8 cellular contexts compared by ENCODE assay signal in the genomic region with DNA sequence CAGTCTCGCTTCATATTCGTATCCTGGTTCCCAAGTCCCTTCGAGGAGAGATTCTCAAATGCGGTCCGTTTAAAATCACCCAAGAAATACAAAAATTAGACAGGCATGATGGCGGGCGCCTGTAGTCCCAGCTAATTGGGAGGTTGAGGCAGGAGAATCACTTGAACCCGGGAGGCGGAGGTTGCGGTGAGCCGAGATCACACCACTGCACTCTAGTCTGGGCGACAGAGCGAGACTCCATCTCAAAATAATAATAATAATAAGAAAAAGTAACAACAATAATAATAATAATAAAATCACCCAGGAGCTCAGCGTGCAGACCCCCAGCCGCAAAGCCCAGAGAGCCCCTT. TPM values are rescaled to one million over a fixed set of nuclear protein-coding genes. Genes with fewer than 3 reads are reported as not detected.
A peak's percentile ranks its signal among the peaks of the same experiment; 100 is the strongest.
DNase-seq lines count a peak whose midpoint lies in the region; ATAC-seq, FAIRE-seq and TF ChIP-seq lines count a peak whose summit lies in the region.
"Not testable (repeated sequence)": the region's sequence is repeated elsewhere in the genome, so short reads cannot be mapped to it uniquely, and the experiment has no call there.

No MANE protein-coding gene starts in this region.

- H3K27ac ChIP-seq in CD4-positive, alpha-beta T cell (ENCODE audit: low read depth, low read length); KMS-11; parathyroid adenoma: not testable (repeated sequence)
- 0 out of 2 replicates have a peak overlapping the region, but pooled peaks have one; percentile 17 for H3K27ac ChIP-seq in GM12878 (ENCODE audit: control insufficient read depth, insufficient read depth)
- peak overlapping the region; percentile 54 for H3K27ac ChIP-seq in fibroblast of lung (ENCODE audit: insufficient read depth, low read length)
- H3K27ac ChIP-seq in lower lobe of right lung = peak overlapping the region; percentile 76
- H3K27ac ChIP-seq in tibial nerve = peak overlapping the region in 3 of 4 donors; percentile 78 to 83 (median 82)

- not testable (repeated sequence) for DNase-seq in CD4-positive, alpha-beta T cell; GM12878 (ENCODE audit: low read depth, low spot score); fibroblast of lung (ENCODE audit: low read depth in 2 of 2); lower lobe of right lung; tibial nerve (ENCODE audit: low spot score in 2 of 2)

- RAD21 ChIA-PET in GM12878 (lab: Charles Lee; ENCODE audit: unreplicated experiment) = interaction anchor here (0.6 to 1.8 kb wide), 2 partner anchors 21 to 44 kb away, joined by 3 to 5 read pairs; no protein-coding TSS in a partner anchor

- 62% methylated on average over 15 of the region's 15 CpGs for WGBS in GM12878 (ENCODE audit: insufficient coverage, insufficient replicate concordance, low lambda C conversion rate, missing lambda C conversion rate)
- 62 to 74% methylated on average over 15 of the region's 15 CpGs for WGBS in tibial nerve, 2 donors

- CTCF ChIA-PET in CD4-positive, alpha-beta T cell (lab: Charles Lee) = interaction anchor here (1.2 to 1.5 kb wide), 2 partner anchors 22 to 29 kb away, joined by 4 read pairs; no protein-coding TSS in a partner anchor
- CTCF ChIA-PET in GM12878 (lab: Yijun Ruan, JAX) = interaction anchor here (0.6 to 1.4 kb wide), 2 partner anchors 28 to 705 kb away, joined by 4 to 5 read pairs; no protein-coding TSS in a partner anchor

- peak overlapping the region; percentile 28 for H3K4me2 ChIP-seq in KMS-11
- peak overlapping the region; percentile 86 for H3K4me2 ChIP-seq in GM12878 (ENCODE audit: control insufficient read depth, insufficient read depth)
- peak overlapping the region; percentile 78 for H3K4me2 ChIP-seq in fibroblast of lung (ENCODE audit: extremely low read depth, insufficient read depth, low read length)
- peak overlapping the region; percentile 72 for H3K4me2 ChIP-seq in parathyroid adenoma (ENCODE audit: low read length)

- peaks cover 13% of the 10 kb centered on the region for H3K27me3 Mint-ChIP-seq in CD4-positive, alpha-beta T cell

- TF ChIP-seq RAD21 in GM12878 (IDR thresholded peaks at IDR 0.05; ENCODE audit: insufficient read depth, low read depth, low read length) = not testable (repeated sequence)

- not testable (repeated sequence) for TF ChIP-seq CTCF in CD4-positive, alpha-beta T cell (IDR thresholded peaks at IDR 0.05); KMS-11 (conservative IDR thresholded peaks at IDR 0.05; ENCODE audit: low read depth, low read length); WI38 (IDR thresholded peaks at IDR 0.05; ENCODE audit: low read depth, low read length); GM12878 (IDR thresholded peaks at IDR 0.05 in 2 of 3, conservative IDR thresholded peaks at IDR 0.05 in 1 of 3; ENCODE audit: control insufficient read depth in 2 of 3, extremely low read depth in 1 of 3, insufficient read depth in 1 of 3, low read depth in 3 of 3, low read length in 3 of 3); fibroblast of lung (conservative IDR thresholded peaks at IDR 0.05 in 1 of 2, IDR thresholded peaks at IDR 0.05 in 1 of 2; ENCODE audit: low read depth in 1 of 2, low read length in 2 of 2); lower lobe of right lung (IDR thresholded peaks at IDR 0.05); parathyroid adenoma (IDR thresholded peaks at IDR 0.05); tibial nerve (IDR thresholded peaks at IDR 0.05)

- H3K9me3 Mint-ChIP-seq in CD4-positive, alpha-beta T cell = not testable (repeated sequence)

- not testable (repeated sequence) for TF ChIP-seq POLR2A in GM12878 (IDR thresholded peaks at IDR 0.05; ENCODE audit: low read depth, low read length); tibial nerve (IDR thresholded peaks at IDR 0.05)

- peaks cover 43% of the 10 kb centered on the region for H3K4me1 Mint-ChIP-seq in CD4-positive, alpha-beta T cell (ENCODE audit: low read depth)

- FAIRE-seq in GM12878 (lab: Jason Lieb, UNC) = not testable (repeated sequence)

- peak overlapping the region; percentile 66 for H2AFZ ChIP-seq in KMS-11 (ENCODE audit: low read depth)
- H2AFZ ChIP-seq in GM12878 (ENCODE audit: control insufficient read depth, low read depth, low read length) = peak overlapping the region; percentile 86
- H2AFZ ChIP-seq in fibroblast of lung (ENCODE audit: low read length) = peak overlapping the region; percentile 91
- H2AFZ ChIP-seq in parathyroid adenoma = peak overlapping the region; percentile 100

- H3K4me3 ChIP-seq in KMS-11 (IDR thresholded peaks at IDR 0.05; ENCODE audit: insufficient read depth, low read depth, low read length) = not testable (repeated sequence)
- peak overlapping the region; percentile 80 for H3K4me3 ChIP-seq in WI38 (ENCODE audit: low read depth, low read length)
- H3K4me3 ChIP-seq in GM12878 = peak overlapping the region; percentile 81; the same call in 1 of the 2 replicates
- peak overlapping the region in 3 of 4 experiments; percentile 33 to 80 (median 78) for H3K4me3 ChIP-seq in fibroblast of lung (replicated peaks in 1 of 4; ENCODE audit: control extremely low read depth in 1 of 4, insufficient read depth in 1 of 4, low read depth in 3 of 4, low read length in 4 of 4)
- peak overlapping the region; percentile 81 for H3K4me3 ChIP-seq in lower lobe of right lung
- H3K4me3 ChIP-seq in parathyroid adenoma (ENCODE audit: low read depth, low read length) = peak overlapping the region; percentile 37
- peak overlapping the region; percentile 35 to 84 (median 58) for H3K4me3 ChIP-seq in tibial nerve

- peaks cover 19% of the 10 kb centered on the region for H3K36me3 Mint-ChIP-seq in CD4-positive, alpha-beta T cell (ENCODE audit: low read depth)

- not testable (repeated sequence) for TF ChIP-seq EP300 in GM12878 (IDR thresholded peaks at IDR 0.05; ENCODE audit: borderline replicate concordance in 1 of 2, control insufficient read depth in 1 of 2, low read depth in 2 of 2, low read length in 2 of 2); tibial nerve (IDR thresholded peaks at IDR 0.05)

- ATAC-seq in CD4-positive, alpha-beta T cell (ENCODE audit: poor library complexity); GM12878; lower lobe of right lung: not testable (repeated sequence)

- intact Hi-C loops in CD4-positive, alpha-beta T cell (cut with DNase I, micrococcal nuclease) = loop anchor here in 1 of 2 experiments (2.0 kb wide), 1 partner anchor 30 kb away; no protein-coding TSS in a partner anchor
- intact Hi-C loops in GM12878 (cut with micrococcal nuclease; ENCODE audit: unreplicated experiment); lower lobe of right lung (cut with DNase I): not testable (repeated sequence)

- in situ Hi-C loops in GM12878 (cut with MboI) = not testable (repeated sequence)

- POLR2A ChIA-PET in CD4-positive, alpha-beta T cell (lab: Charles Lee) = interaction anchor here (0.8 to 3.0 kb wide), 7 partner anchors 9 to 236 kb away, joined by 3 to 45 read pairs (median 6); partner anchors contain the start of genes CDH15, GALNS and TRAPPC2L
- POLR2A ChIA-PET in GM12878 (lab: Charles Lee) = interaction anchor here (0.5 to 2.1 kb wide), 3 partner anchors 32 to 229 kb away, joined by 4 to 7 read pairs (median 6); no protein-coding TSS in a partner anchor

- H3K79me2 ChIP-seq in KMS-11 (ENCODE audit: insufficient read depth, low read depth) (peaks cover 11% of the 10 kb centered on the region), GM12878 (ENCODE audit: control insufficient read depth, insufficient read depth, low read length) (peaks cover 39% of the 10 kb centered on the region), fibroblast of lung (ENCODE audit: control insufficient read depth, insufficient read depth, low read length) (peaks cover 30% of the 10 kb centered on the region), parathyroid adenoma (peaks cover 28% of the 10 kb centered on the region)

- 0 out of 2 replicates have a peak overlapping the region, but pooled peaks have one; percentile 73 for H3K9ac ChIP-seq in KMS-11
- peak overlapping the region; percentile 82; the same call in 1 of the 2 replicates for H3K9ac ChIP-seq in GM12878 (ENCODE audit: control insufficient read depth, insufficient read depth, low read length)
- H3K9ac ChIP-seq in fibroblast of lung (ENCODE audit: insufficient read depth, low read length) = peak overlapping the region; percentile 75
- H3K9ac ChIP-seq in parathyroid adenoma = not testable (repeated sequence)

- not testable (repeated sequence) for H3K36me3 ChIP-seq in KMS-11 (ENCODE audit: insufficient read depth); GM12878 (ENCODE audit: control insufficient read depth in 2 of 2, insufficient read depth in 2 of 2, low read length in 1 of 2); fibroblast of lung (ENCODE audit: control insufficient read depth, insufficient read depth, low read length); lower lobe of right lung; parathyroid adenoma (ENCODE audit: control insufficient read depth, insufficient read depth, low read length)
- H3K36me3 ChIP-seq in tibial nerve = peaks cover 0 to 10% (median 0%) of the 10 kb centered on the region in 3 donors

- H3K4me1 ChIP-seq in KMS-11 (ENCODE audit: low read depth, poor library complexity, severe bottlenecking) = peaks cover 11% of the 10 kb centered on the region
- peaks cover 27% of the 10 kb centered on the region for H3K4me1 ChIP-seq in GM12878 (ENCODE audit: control insufficient read depth, insufficient read depth, low read length)
- not testable (repeated sequence) for H3K4me1 ChIP-seq in fibroblast of lung (ENCODE audit: control insufficient read depth, extremely low read depth, insufficient read depth, low read length); parathyroid adenoma
- peaks cover 26% of the 10 kb centered on the region for H3K4me1 ChIP-seq in lower lobe of right lung
- H3K4me1 ChIP-seq in tibial nerve = peaks cover 0 to 47% (median 25%) of the 10 kb centered on the region in 4 donors

- not testable (repeated sequence) for H3K9me3 ChIP-seq in CD4-positive, alpha-beta T cell (ENCODE audit: control insufficient read depth, low read length); GM12878 (replicated peaks; ENCODE audit: control insufficient read depth, insufficient read depth, low read length); fibroblast of lung (ENCODE audit: control insufficient read depth, insufficient read depth, low read depth, low read length); lower lobe of right lung; parathyroid adenoma (ENCODE audit: control insufficient read depth, low read length); tibial nerve

- SMC1A ChIA-PET in GM12878 (lab: Charles Lee; ENCODE audit: uncharacterized antibody, unreplicated experiment) = not testable (repeated sequence)

- peaks cover 16% of the 10 kb centered on the region for H3K27me3 ChIP-seq in CD4-positive, alpha-beta T cell (ENCODE audit: control insufficient read depth, insufficient read depth, low read length)
- H3K27me3 ChIP-seq in KMS-11 (ENCODE audit: insufficient read depth, low read depth) (peaks cover 47% of the 10 kb centered on the region), fibroblast of lung (ENCODE audit: control insufficient read depth, insufficient read depth, low read length) (peaks cover 12% of the 10 kb centered on the region), lower lobe of right lung (ENCODE audit: low read depth) (peaks cover 11% of the 10 kb centered on the region), tibial nerve (peaks cover 0 to 24% of the 10 kb centered on the region in 2 donors)
- not testable (repeated sequence) for H3K27me3 ChIP-seq in GM12878 (replicated peaks in 1 of 2; ENCODE audit: control insufficient read depth in 2 of 2, insufficient read depth in 2 of 2, low read length in 1 of 2); parathyroid adenoma (ENCODE audit: control insufficient read depth, insufficient read depth, low read length)

- TSS peak; percentile 75 for BruUV-seq in GM12878 (replicated peaks; lab: Mats Ljungman, UMichigan)

- not testable (repeated sequence) for H4K20me1 ChIP-seq in KMS-11 (ENCODE audit: insufficient read depth); GM12878 (ENCODE audit: control insufficient read depth, insufficient read depth); fibroblast of lung (ENCODE audit: control insufficient read depth, extremely low read depth, insufficient read depth, low read length)

- H3K27ac Mint-ChIP-seq in CD4-positive, alpha-beta T cell = peak overlapping the region; percentile 99

- peak overlapping the region; percentile 76 for H3K4me3 Mint-ChIP-seq in CD4-positive, alpha-beta T cell

RNA-seq across cellular contexts. Expression of gene ACSF3, which starts 0.4 kb away (rescaled TPM):
- total RNA-seq in CD4-positive, alpha-beta T cell = 10 to 100 TPM; 44.7 to 49.5 TPM
- 60.4 and 72.7 TPM in 2 replicates for total RNA-seq in GM12878 (2013; cell fraction: nucleolus; rRNA removed)
- 30.9 and 32.8 TPM in 2 replicates for total RNA-seq in GM12878 (2014; rRNA removed)
- total RNA-seq in GM12878 (2014; rRNA removed; fragmentation: Illumina TruSeq; extraction: Trizol) = 18.5 and 20.7 TPM in 2 replicates
- total RNA-seq in GM12878 (2021) = 36.1 and 43.8 TPM in 2 replicates
- 7.5 TPM for polyA plus RNA-seq in GM12878 (2011; ENCODE audit: low read depth)
- polyA plus RNA-seq in GM12878 (2011; rRNA removed) = 15.1 and 17.8 TPM in 2 replicates
- polyA plus RNA-seq in GM12878 (2011; cell fraction: cytosol; rRNA removed) = 18.1 and 23.3 TPM in 2 replicates
- polyA plus RNA-seq in GM12878 (2011; cell fraction: nucleus; rRNA removed) = 28.8 and 39.9 TPM in 2 replicates
- 23.9 and 24.2 TPM in 2 replicates for polyA plus RNA-seq in GM12878 (2012)
- 15.6 and 16.9 TPM in 2 replicates for polyA plus RNA-seq in GM12878 (2014; fragmentation: Illumina TruSeq; extraction: Trizol)
- polyA plus RNA-seq in GM12878 (2014; fragmentation: Nextera tagmentation; extraction: Ambion mirVana) = 1 to 10 TPM; 1.0 to 3.5 TPM
- 36.8 and 39.3 TPM in 2 replicates for polyA plus RNA-seq in GM12878 (2014; rRNA removed)
- polyA plus RNA-seq in GM12878 (2016; fragmentation: Nextera tagmentation; extraction: Ambion mirVana) = 10 to 100 TPM; 35.0 to 44.4 TPM
- polyA minus RNA-seq in GM12878 (2011; rRNA and poly(A)+ RNA removed) = 16.5 and 25.4 TPM in 2 replicates
- polyA minus RNA-seq in GM12878 (2011; cell fraction: cytosol; rRNA and poly(A)+ RNA removed) = 18.8 and 21.5 TPM in 2 replicates
- polyA minus RNA-seq in GM12878 (2011; cell fraction: nucleus; rRNA and poly(A)+ RNA removed) = 13.2 and 18.4 TPM in 2 replicates
- 20.5 and 23.1 TPM in 2 replicates for total RNA-seq in fibroblast of lung
- 7.9 and 9.2 TPM in 2 replicates for polyA plus RNA-seq in fibroblast of lung
- 13.7 and 16.1 TPM in 2 replicates for polyA plus RNA-seq in fibroblast of lung (2012)
- polyA minus RNA-seq in fibroblast of lung (ENCODE audit: low replicate concordance) = 7.7 and 21.5 TPM in 2 replicates
- 31.7 TPM for total RNA-seq in lower lobe of right lung
- 10 to 100 TPM; 29.9 to 48.0 (median 40.3) TPM for total RNA-seq in tibial nerve

Comparison
In these comparisons a context has a peak if more than half of its experiments do, and no peak if none do; other contexts are left out.
1. H3K4me2 ChIP-seq: peak in every context shown above with its lines; median percentile 86 in GM12878; 78 in fibroblast of lung; 72 in parathyroid adenoma; 28 in KMS-11.